ENCODE assay signal across 16 cellular contexts in the genomic region with DNA sequence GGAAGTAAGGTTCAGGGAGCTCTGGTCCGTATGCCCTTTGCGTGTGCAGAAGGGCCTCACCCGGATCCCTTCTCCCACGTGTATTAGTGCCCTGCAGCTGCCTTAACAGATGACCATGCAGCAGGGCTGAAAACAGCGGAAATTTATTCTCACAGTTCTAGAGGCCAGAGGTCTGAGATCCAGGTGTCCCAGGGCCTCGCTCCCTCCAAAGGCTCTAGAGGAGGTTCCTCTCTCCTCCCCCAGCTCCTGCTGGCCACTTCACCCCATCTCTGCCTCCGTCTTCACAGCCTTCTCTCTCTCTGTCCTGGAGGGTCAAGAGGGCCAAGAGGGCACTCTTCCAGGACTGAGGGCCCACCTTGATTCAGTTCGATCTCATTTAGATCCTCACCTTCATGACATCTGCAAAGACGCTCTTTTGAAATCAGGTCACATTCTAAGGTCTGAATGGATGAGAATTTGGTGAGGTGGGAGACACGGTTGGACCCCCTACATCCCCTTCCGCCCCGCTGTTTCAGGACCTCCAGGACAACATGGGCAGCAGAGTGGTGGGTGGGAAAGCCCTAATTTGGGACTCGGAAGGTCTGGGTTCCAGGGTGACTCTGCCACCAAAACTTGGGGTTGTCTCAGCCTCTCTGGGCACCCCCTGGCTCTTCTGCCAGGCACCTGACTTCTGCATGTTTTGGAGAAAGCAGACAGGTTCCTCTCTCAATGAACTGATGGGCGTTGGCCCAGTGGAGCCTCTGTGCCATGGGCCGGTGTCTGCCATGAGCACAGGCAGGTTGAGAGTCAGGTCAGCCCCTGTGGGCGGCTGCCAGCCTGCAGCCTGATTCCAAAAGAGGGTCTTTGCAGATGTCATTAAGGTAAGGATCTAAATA.
DNase-seq lines count a peak whose midpoint lies in the region; ATAC-seq and TF ChIP-seq lines count a peak whose summit lies in the region.
"Had no signal": no experiment of that assay in that cellular context is flagged by ENCODE, and none has a peak within 500 bp of the region (broad histone marks: within the 10 kb centered on the region; RNA-seq: fewer than 3 reads in every experiment).

No MANE protein-coding gene starts in this region.

- no peak for ATAC-seq in activated CD8-positive, alpha-beta T cell treated with anti-CD3 and anti-CD28 coated beads, Interleukin-2, amount 10 ng/mL, durations not matched to agents 7 days and 5 days
- ATAC-seq in activated CD8-positive, alpha-beta T cell treated with anti-CD3 and anti-CD28 coated beads for 36 hours: no peak
- ATAC-seq in stimulated activated naive B cell treated with anti-CD40 and anti-IgM and Interleukin-4, amounts not matched to agents 10 μg/mL and 1 μg/mL and 100 μg/mL, for 72 hours (replicated peaks): no peak

- H3K36me3 Mint-ChIP-seq in activated CD8-positive, alpha-beta T cell treated with anti-CD3 and anti-CD28 coated beads, Interleukin-2, amount 10 ng/mL, durations not matched to agents 7 days and 5 days (ENCODE audit: low read depth): peaks cover 38% of the 10 kb centered on the region
- H3K36me3 Mint-ChIP-seq in activated CD8-positive, alpha-beta T cell treated with anti-CD3 and anti-CD28 coated beads for 36 hours (ENCODE audit: low read depth): peaks cover 32% of the 10 kb centered on the region
- peaks cover 28 to 45% of the 10 kb centered on the region in 2 donors for H3K36me3 Mint-ChIP-seq in stimulated activated naive B cell treated with anti-CD40 and anti-IgM and Interleukin-4, amounts not matched to agents 10 μg/mL and 1 μg/mL and 100 μg/mL, for 72 hours
- peaks cover 31% of the 10 kb centered on the region for H3K36me3 Mint-ChIP-seq in activated CD4-positive, alpha-beta memory T cell treated with anti-CD3 and anti-CD28 coated beads, Interleukin-2, amount 10 ng/mL, durations not matched to agents 7 days and 5 days (ENCODE audit: low read depth)

- intact Hi-C loops in activated CD8-positive, alpha-beta T cell treated with anti-CD3 and anti-CD28 coated beads for 36 hours (cut with micrococcal nuclease): no loop called here

- no peak for TF ChIP-seq CTCF in activated CD8-positive, alpha-beta T cell treated with anti-CD3 and anti-CD28 coated beads for 36 hours (IDR thresholded peaks at IDR 0.05)

- no peak overlapping the region for H3K4me3 Mint-ChIP-seq in activated CD8-positive, alpha-beta T cell treated with anti-CD3 and anti-CD28 coated beads, Interleukin-2, amount 10 ng/mL, durations not matched to agents 7 days and 5 days
- H3K4me3 Mint-ChIP-seq in activated CD8-positive, alpha-beta T cell treated with anti-CD3 and anti-CD28 coated beads for 36 hours: no peak overlapping the region
- no peak overlapping the region for H3K4me3 Mint-ChIP-seq in stimulated activated naive B cell treated with anti-CD40 and anti-IgM and Interleukin-4, amounts not matched to agents 10 μg/mL and 1 μg/mL and 100 μg/mL, for 72 hours
- H3K4me3 Mint-ChIP-seq in activated CD4-positive, alpha-beta memory T cell treated with anti-CD3 and anti-CD28 coated beads, Interleukin-2, amount 10 ng/mL, durations not matched to agents 7 days and 5 days: no peak overlapping the region
- H3K4me3 Mint-ChIP-seq: CD14-positive monocyte had no signal

- CTCF ChIA-PET in activated CD8-positive, alpha-beta T cell treated with anti-CD3 and anti-CD28 coated beads, Interleukin-2, amount 10 ng/mL, durations not matched to agents 7 days and 5 days (lab: Charles Lee): interaction anchor here (0.7 to 1.8 kb wide), 8 partner anchors 10 to 511 kb away, joined by 3 to 7 read pairs (median 4); no protein-coding TSS in a partner anchor
- CTCF ChIA-PET in activated CD8-positive, alpha-beta T cell treated with anti-CD3 and anti-CD28 coated beads for 36 hours (lab: Charles Lee): interaction anchor here (0.7 to 1.6 kb wide), 9 partner anchors 9 to 177 kb away, joined by 3 to 5 read pairs (median 4); no protein-coding TSS in a partner anchor
- CTCF ChIA-PET in activated CD4-positive, alpha-beta memory T cell treated with anti-CD3 and anti-CD28 coated beads, Interleukin-2, amount 10 ng/mL, durations not matched to agents 7 days and 5 days (lab: Charles Lee): interaction anchor here (0.6 to 1.1 kb wide), 5 partner anchors 10 to 511 kb away, joined by 3 read pairs; no protein-coding TSS in a partner anchor

- no peaks in the 10 kb centered on the region for H3K4me1 Mint-ChIP-seq in activated CD8-positive, alpha-beta T cell treated with anti-CD3 and anti-CD28 coated beads, Interleukin-2, amount 10 ng/mL, durations not matched to agents 7 days and 5 days (ENCODE audit: low read depth)
- H3K4me1 Mint-ChIP-seq in activated CD8-positive, alpha-beta T cell treated with anti-CD3 and anti-CD28 coated beads for 36 hours (ENCODE audit: low read depth): no peaks in the 10 kb centered on the region
- H3K4me1 Mint-ChIP-seq in stimulated activated naive B cell treated with anti-CD40 and anti-IgM and Interleukin-4, amounts not matched to agents 10 μg/mL and 1 μg/mL and 100 μg/mL, for 72 hours: peaks cover 0 to 1% of the 10 kb centered on the region in 2 donors
- no peaks in the 10 kb centered on the region for H3K4me1 Mint-ChIP-seq in activated CD4-positive, alpha-beta memory T cell treated with anti-CD3 and anti-CD28 coated beads, Interleukin-2, amount 10 ng/mL, durations not matched to agents 7 days and 5 days
- H3K4me1 Mint-ChIP-seq: CD14-positive monocyte had no signal

- no peaks in the 10 kb centered on the region for H3K27me3 Mint-ChIP-seq in activated CD8-positive, alpha-beta T cell treated with anti-CD3 and anti-CD28 coated beads, Interleukin-2, amount 10 ng/mL, durations not matched to agents 7 days and 5 days (ENCODE audit: low read depth)
- no peaks in the 10 kb centered on the region for H3K27me3 Mint-ChIP-seq in activated CD8-positive, alpha-beta T cell treated with anti-CD3 and anti-CD28 coated beads for 36 hours
- no peaks in the 10 kb centered on the region for H3K27me3 Mint-ChIP-seq in stimulated activated naive B cell treated with anti-CD40 and anti-IgM and Interleukin-4, amounts not matched to agents 10 μg/mL and 1 μg/mL and 100 μg/mL, for 72 hours
- no peaks in the 10 kb centered on the region for H3K27me3 Mint-ChIP-seq in activated CD4-positive, alpha-beta memory T cell treated with anti-CD3 and anti-CD28 coated beads, Interleukin-2, amount 10 ng/mL, durations not matched to agents 7 days and 5 days

- H3K27ac Mint-ChIP-seq in activated CD8-positive, alpha-beta T cell treated with anti-CD3 and anti-CD28 coated beads, Interleukin-2, amount 10 ng/mL, durations not matched to agents 7 days and 5 days: peak overlapping the region; percentile 81
- no peak overlapping the region for H3K27ac Mint-ChIP-seq in activated CD8-positive, alpha-beta T cell treated with anti-CD3 and anti-CD28 coated beads for 36 hours
- peak overlapping the region; percentile 0 for H3K27ac Mint-ChIP-seq in stimulated activated naive B cell treated with anti-CD40 and anti-IgM and Interleukin-4, amounts not matched to agents 10 μg/mL and 1 μg/mL and 100 μg/mL, for 72 hours
- no peak overlapping the region for H3K27ac Mint-ChIP-seq in activated CD4-positive, alpha-beta memory T cell treated with anti-CD3 and anti-CD28 coated beads, Interleukin-2, amount 10 ng/mL, durations not matched to agents 7 days and 5 days

- no peak for DNase-seq in activated CD8-positive, alpha-beta T cell treated with anti-CD3 and anti-CD28 coated beads, Interleukin-2, amount 10 ng/mL, durations not matched to agents 7 days and 5 days
- no peak for DNase-seq in activated CD8-positive, alpha-beta T cell treated with anti-CD3 and anti-CD28 coated beads for 36 hours
- DNase-seq in H7 (peak; percentile 35), islet precursor cell (peak; percentile 51), dermis blood vessel endothelial cell (no peak)
- no peak for DNase-seq in stimulated activated naive B cell treated with anti-CD40 and anti-IgM and Interleukin-4, amounts not matched to agents 10 μg/mL and 1 μg/mL and 100 μg/mL, for 72 hours
- no peak for DNase-seq in activated CD4-positive, alpha-beta memory T cell treated with anti-CD3 and anti-CD28 coated beads, Interleukin-2, amount 10 ng/mL, durations not matched to agents 7 days and 5 days
- DNase-seq in stimulated activated CD4-positive, alpha-beta T cell treated with anti-CD3 and anti-CD28 coated beads, Interleukin-4, amount 100 ng/mL, for 24 hours: no peak
- DNase-seq: effector CD4-positive, alpha-beta T cell; GOT3; midbrain; NCI-H2081; NCI-H524 treated with DMSO at 0.1 percent for 48 hours; stimulated activated CD4-positive, alpha-beta T cell treated with anti-CD3 and anti-CD28 coated beads, Interleukin-4, amount 100 ng/mL, for 4 hours had no signal

- POLR2A ChIA-PET in activated CD8-positive, alpha-beta T cell treated with anti-CD3 and anti-CD28 coated beads, Interleukin-2, amount 10 ng/mL, durations not matched to agents 7 days and 5 days (lab: Charles Lee): interaction anchor here (0.8 to 1.1 kb wide), 2 partner anchors 113 to 176 kb away, joined by 3 to 4 read pairs; no protein-coding TSS in a partner anchor
- POLR2A ChIA-PET in activated CD8-positive, alpha-beta T cell treated with anti-CD3 and anti-CD28 coated beads for 36 hours (lab: Charles Lee): no interaction called here
- POLR2A ChIA-PET in activated CD4-positive, alpha-beta memory T cell treated with anti-CD3 and anti-CD28 coated beads, Interleukin-2, amount 10 ng/mL, durations not matched to agents 7 days and 5 days (lab: Charles Lee): no interaction called here

- H3K27me3 ChIP-seq in H7 (ENCODE audit: control insufficient read depth, insufficient read depth, low read length): no peaks in the 10 kb centered on the region
- H3K27me3 ChIP-seq: tibial nerve had no signal

- H3K4me3 ChIP-seq in H7 (ENCODE audit: insufficient read depth, low read depth, low read length): no peak overlapping the region
- H3K4me3 ChIP-seq: tibial nerve had no signal

- H3K36me3 ChIP-seq in H7 (replicated peaks; ENCODE audit: control insufficient read depth, insufficient read depth, low read length): peaks cover 3% of the 10 kb centered on the region

- H3K9me3 Mint-ChIP-seq in activated CD8-positive, alpha-beta T cell treated with anti-CD3 and anti-CD28 coated beads, Interleukin-2, amount 10 ng/mL, durations not matched to agents 7 days and 5 days (ENCODE audit: insufficient read depth): no peaks in the 10 kb centered on the region
- H3K9me3 Mint-ChIP-seq in activated CD8-positive, alpha-beta T cell treated with anti-CD3 and anti-CD28 coated beads for 36 hours: no peaks in the 10 kb centered on the region
- H3K9me3 Mint-ChIP-seq in stimulated activated naive B cell treated with anti-CD40 and anti-IgM and Interleukin-4, amounts not matched to agents 10 μg/mL and 1 μg/mL and 100 μg/mL, for 72 hours: no peaks in the 10 kb centered on the region
- H3K9me3 Mint-ChIP-seq in activated CD4-positive, alpha-beta memory T cell treated with anti-CD3 and anti-CD28 coated beads, Interleukin-2, amount 10 ng/mL, durations not matched to agents 7 days and 5 days: no peaks in the 10 kb centered on the region
- H3K9me3 Mint-ChIP-seq: CD14-positive monocyte had no signal

Comparison
In these comparisons a context has a peak if more than half of its experiments do, and no peak if none do; other contexts are left out.
1. H3K27ac Mint-ChIP-seq: peak in activated CD8-positive, alpha-beta T cell treated with anti-CD3 and anti-CD28 coated beads, Interleukin-2, amount 10 ng/mL, durations not matched to agents 7 days and 5 days (single experiment) and stimulated activated naive B cell treated with anti-CD40 and anti-IgM and Interleukin-4, amounts not matched to agents 10 μg/mL and 1 μg/mL and 100 μg/mL, for 72 hours (single experiment); none in activated CD8-positive, alpha-beta T cell treated with anti-CD3 and anti-CD28 coated beads for 36 hours (single experiment) and activated CD4-positive, alpha-beta memory T cell treated with anti-CD3 and anti-CD28 coated beads, Interleukin-2, amount 10 ng/mL, durations not matched to agents 7 days and 5 days (single experiment).
2. DNase-seq: peak in H7 (single experiment) and islet precursor cell (single experiment); none in activated CD8-positive, alpha-beta T cell treated with anti-CD3 and anti-CD28 coated beads, Interleukin-2, amount 10 ng/mL, durations not matched to agents 7 days and 5 days (single experiment), activated CD8-positive, alpha-beta T cell treated with anti-CD3 and anti-CD28 coated beads for 36 hours (single experiment), stimulated activated naive B cell treated with anti-CD40 and anti-IgM and Interleukin-4, amounts not matched to agents 10 μg/mL and 1 μg/mL and 100 μg/mL, for 72 hours (single experiment), activated CD4-positive, alpha-beta memory T cell treated with anti-CD3 and anti-CD28 coated beads, Interleukin-2, amount 10 ng/mL, durations not matched to agents 7 days and 5 days (single experiment), stimulated activated CD4-positive, alpha-beta T cell treated with anti-CD3 and anti-CD28 coated beads, Interleukin-4, amount 100 ng/mL, for 24 hours (single experiment) and dermis blood vessel endothelial cell (single experiment).